ENCODE assay signal across 1 cellular context in the genomic region with DNA sequence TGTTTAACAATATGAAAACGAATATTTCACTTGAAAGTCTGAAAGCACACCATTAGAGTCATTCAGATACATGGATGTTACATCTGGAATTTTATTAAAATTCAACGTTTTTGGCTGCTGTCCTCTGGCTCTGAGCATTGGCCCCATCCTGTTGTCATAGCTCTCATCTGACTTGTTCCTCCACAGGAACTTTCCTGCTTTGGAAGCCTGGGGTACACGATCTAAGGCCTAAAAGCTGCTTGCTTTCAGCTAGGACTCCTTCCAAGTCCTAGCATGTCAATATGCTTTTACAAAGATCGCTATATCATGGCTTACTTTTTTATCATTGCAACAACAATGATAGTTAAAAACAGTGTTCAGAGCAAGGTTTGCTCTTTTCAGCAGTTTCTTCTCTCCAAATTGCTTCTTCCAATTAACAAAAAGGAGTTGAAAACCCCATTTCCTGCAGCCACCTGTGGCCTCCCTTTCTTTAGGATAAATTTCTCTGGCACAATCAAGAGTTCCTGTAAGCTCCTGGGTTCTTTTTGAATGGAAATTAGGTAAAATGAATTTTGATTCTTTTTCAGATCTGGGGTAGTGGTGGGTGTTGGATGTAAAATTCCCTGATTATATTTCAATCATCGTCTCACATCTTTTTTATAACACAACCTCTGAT.
TF ChIP-seq lines count a peak whose summit lies in the region.

No MANE protein-coding gene starts in this region.

TF ChIP-seq in H1, 55 proteins besides CTCF, POLR2A, EP300 and RAD21 (continued from another document):
- TF ChIP-seq SP4 (IDR thresholded peaks at IDR 0.05; ENCODE audit: low read length) (no peak), ATF2 (IDR thresholded peaks at IDR 0.05; ENCODE audit: low read length) (no peak), JUND (IDR thresholded peaks at IDR 0.05; ENCODE audit: low read length) (no peak), RFX5 (IDR thresholded peaks at IDR 0.05; ENCODE audit: borderline replicate concordance, low read depth, low read length) (no peak), KDM5A (IDR thresholded peaks at IDR 0.05; ENCODE audit: low read length) (no peak), ATF3 (IDR thresholded peaks at IDR 0.05; ENCODE audit: insufficient read depth, low read depth, low read length) (no peak), SP2 (IDR thresholded peaks at IDR 0.05; ENCODE audit: low read length) (no peak), POU5F1 (IDR thresholded peaks at IDR 0.05; ENCODE audit: low read depth, low read length) (no peak), POLR2AphosphoS5 (IDR thresholded peaks at IDR 0.05; ENCODE audit: low read depth, low read length) (no peak), BACH1 (IDR thresholded peaks at IDR 0.05; ENCODE audit: low read length) (no peak), SIX5 (IDR thresholded peaks at IDR 0.05; ENCODE audit: low read depth, low read length) (no peak)
- TF ChIP-seq, protein P1, sequence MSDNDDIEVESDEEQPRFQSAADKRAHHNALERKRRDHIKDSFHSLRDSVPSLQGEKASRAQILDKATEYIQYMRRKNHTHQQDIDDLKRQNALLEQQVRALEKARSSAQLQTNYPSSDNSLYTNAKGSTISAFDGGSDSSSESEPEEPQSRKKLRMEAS (IDR thresholded peaks at IDR 0.05), result no peak
